ENCODE assay signal across 1 cellular context in the genomic region with DNA sequence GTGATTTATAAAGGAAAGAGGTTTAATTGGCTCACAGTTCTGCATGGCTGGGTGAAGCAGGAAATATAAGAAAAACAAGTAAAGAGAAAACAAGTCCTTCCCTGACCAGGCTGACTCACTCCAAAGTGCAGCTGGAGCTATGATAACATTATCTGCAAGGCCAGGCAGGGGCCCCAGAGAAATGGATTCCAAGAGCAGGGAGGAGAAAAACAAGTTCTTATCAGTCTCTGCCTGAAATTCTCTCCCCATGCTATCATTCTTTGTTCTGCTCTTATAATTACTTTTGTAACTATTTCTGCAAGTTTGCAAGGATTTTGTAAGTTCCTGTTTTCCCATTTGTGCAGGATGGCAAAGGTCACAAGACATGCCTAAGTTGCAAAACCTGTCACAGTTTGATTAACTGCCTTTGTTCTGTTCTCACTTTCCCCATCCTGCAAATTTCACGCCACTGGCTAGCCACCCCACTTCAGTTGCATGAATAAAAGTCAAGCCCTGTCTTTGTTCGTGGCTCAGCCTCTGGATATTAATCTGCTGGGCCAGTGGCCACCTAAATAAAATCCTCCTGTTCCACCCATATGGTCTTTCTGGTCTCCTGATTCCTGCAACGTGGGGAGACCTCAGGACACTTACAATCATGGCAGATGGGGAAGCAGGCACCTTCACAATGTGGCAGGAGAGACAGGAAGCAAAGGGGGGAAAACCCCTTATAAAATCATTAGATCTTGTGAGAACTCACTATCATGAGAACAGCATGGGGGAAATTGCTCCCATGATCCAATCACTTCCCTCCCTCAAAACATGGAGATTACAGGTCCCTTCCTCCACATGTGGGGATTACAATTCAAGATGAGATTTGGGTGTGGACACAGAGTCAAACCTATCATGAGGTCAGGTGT.
TF ChIP-seq lines count a peak whose summit lies in the region.

No MANE protein-coding gene starts in this region.

TF ChIP-seq in K562, 482 proteins besides CTCF, POLR2A, EP300 and RAD21 (continued from another document and continues in another):
- TF ChIP-seq, protein P1, sequence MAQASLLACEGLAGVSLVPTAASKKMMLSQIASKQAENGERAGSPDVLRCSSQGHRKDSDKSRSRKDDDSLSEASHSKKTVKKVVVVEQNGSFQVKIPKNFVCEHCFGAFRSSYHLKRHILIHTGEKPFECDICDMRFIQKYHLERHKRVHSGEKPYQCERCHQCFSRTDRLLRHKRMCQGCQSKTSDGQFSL (CRISPR knock-in tag; IDR thresholded peaks at IDR 0.05): no peak
- TF ChIP-seq, protein P1 (tag; IDR thresholded peaks at IDR 0.05): no peak
- TF ChIP-seq, protein P2, sequence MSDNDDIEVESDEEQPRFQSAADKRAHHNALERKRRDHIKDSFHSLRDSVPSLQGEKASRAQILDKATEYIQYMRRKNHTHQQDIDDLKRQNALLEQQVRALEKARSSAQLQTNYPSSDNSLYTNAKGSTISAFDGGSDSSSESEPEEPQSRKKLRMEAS (CRISPR knock-in tag; IDR thresholded peaks at IDR 0.05): no peak
- TF ChIP-seq HSF4 (CRISPR knock-in tag; IDR thresholded peaks at IDR 0.05; ENCODE audit: borderline replicate concordance) (no peak), FOXJ2 (tag; IDR thresholded peaks at IDR 0.05) (peak; percentile 88), POLR2H (tag; IDR thresholded peaks at IDR 0.05; ENCODE audit: low read depth) (peak; percentile 62), TCF7 (IDR thresholded peaks at IDR 0.05; ENCODE audit: borderline replicate concordance) (peak; percentile 71; the same call in 1 of the 2 replicates), FOSL1 (tag; conservative IDR thresholded peaks at IDR 0.05) (peak; percentile 99), CEBPG (CRISPR knock-in tag; IDR thresholded peaks at IDR 0.05) (peak; percentile 84), CEBPG (tag; conservative IDR thresholded peaks at IDR 0.05 in 1 of 2, IDR thresholded peaks at IDR 0.05 in 1 of 2) (peak; percentile 82 to 95), TAF15 (IDR thresholded peaks at IDR 0.05; ENCODE audit: low read depth, low read length) (no peak), KLF6 (CRISPR knock-in tag; IDR thresholded peaks at IDR 0.05; ENCODE audit: borderline replicate concordance) (no peak), EHMT2 (IDR thresholded peaks at IDR 0.05) (peak; percentile 65; the same call in 1 of the 2 replicates), ZBTB1 (CRISPR knock-in tag; IDR thresholded peaks at IDR 0.05; ENCODE audit: borderline replicate concordance, low read depth) (no peak), RCOR1 (IDR thresholded peaks at IDR 0.05; ENCODE audit: borderline replicate concordance in 1 of 2, low read depth in 2 of 2, low read length in 2 of 2) (peak; percentile 88 to 94; a peak in 3 of 4 replicates), HNRNPLL (IDR thresholded peaks at IDR 0.05; ENCODE audit: low read depth, low read length, poor library complexity, severe bottlenecking) (no peak), SMAD1 (IDR thresholded peaks at IDR 0.05; ENCODE audit: low read depth, low read length, partially characterized antibody) (peak; percentile 76), ADNP (tag; IDR thresholded peaks at IDR 0.05) (peak; percentile 59; the same call in 1 of the 2 replicates), TEAD1 (CRISPR knock-in tag; IDR thresholded peaks at IDR 0.05) (peak; percentile 87 to 95; a peak in 3 of 4 replicates), CREB1 (IDR thresholded peaks at IDR 0.05) (peak; percentile 47; the same call in 1 of the 2 replicates), CREB1 (CRISPR knock-in tag; IDR thresholded peaks at IDR 0.05) (no peak), JUND (IDR thresholded peaks at IDR 0.05; ENCODE audit: borderline replicate concordance, low read depth, low read length) (peak; percentile 96), JUND (tag; IDR thresholded peaks at IDR 0.05; ENCODE audit: borderline replicate concordance, low read depth, low read length) (peak; percentile 96), SPI1 (IDR thresholded peaks at IDR 0.05; ENCODE audit: borderline replicate concordance, low read depth, low read length) (no peak), TEAD4 (IDR thresholded peaks at IDR 0.05; ENCODE audit: low read length) (peak; percentile 96), TEAD4 (CRISPR knock-in tag; IDR thresholded peaks at IDR 0.05; ENCODE audit: borderline replicate concordance) (no peak), SMC3 (conservative IDR thresholded peaks at IDR 0.05; ENCODE audit: insufficient read depth, low read depth, low read length) (no peak), ESRRA (IDR thresholded peaks at IDR 0.05; ENCODE audit: borderline replicate concordance, low read depth) (peak; percentile 44; the same call in 1 of the 2 replicates), CSDE1 (IDR thresholded peaks at IDR 0.05) (no peak), HNRNPK (IDR thresholded peaks at IDR 0.05; ENCODE audit: low read depth, low read length, poor library complexity, severe bottlenecking) (no peak), ZSCAN32 (CRISPR knock-in tag; IDR thresholded peaks at IDR 0.05) (no peak), ZNF717 (CRISPR knock-in tag; IDR thresholded peaks at IDR 0.05) (no peak)
- TF ChIP-seq, protein P3, sequence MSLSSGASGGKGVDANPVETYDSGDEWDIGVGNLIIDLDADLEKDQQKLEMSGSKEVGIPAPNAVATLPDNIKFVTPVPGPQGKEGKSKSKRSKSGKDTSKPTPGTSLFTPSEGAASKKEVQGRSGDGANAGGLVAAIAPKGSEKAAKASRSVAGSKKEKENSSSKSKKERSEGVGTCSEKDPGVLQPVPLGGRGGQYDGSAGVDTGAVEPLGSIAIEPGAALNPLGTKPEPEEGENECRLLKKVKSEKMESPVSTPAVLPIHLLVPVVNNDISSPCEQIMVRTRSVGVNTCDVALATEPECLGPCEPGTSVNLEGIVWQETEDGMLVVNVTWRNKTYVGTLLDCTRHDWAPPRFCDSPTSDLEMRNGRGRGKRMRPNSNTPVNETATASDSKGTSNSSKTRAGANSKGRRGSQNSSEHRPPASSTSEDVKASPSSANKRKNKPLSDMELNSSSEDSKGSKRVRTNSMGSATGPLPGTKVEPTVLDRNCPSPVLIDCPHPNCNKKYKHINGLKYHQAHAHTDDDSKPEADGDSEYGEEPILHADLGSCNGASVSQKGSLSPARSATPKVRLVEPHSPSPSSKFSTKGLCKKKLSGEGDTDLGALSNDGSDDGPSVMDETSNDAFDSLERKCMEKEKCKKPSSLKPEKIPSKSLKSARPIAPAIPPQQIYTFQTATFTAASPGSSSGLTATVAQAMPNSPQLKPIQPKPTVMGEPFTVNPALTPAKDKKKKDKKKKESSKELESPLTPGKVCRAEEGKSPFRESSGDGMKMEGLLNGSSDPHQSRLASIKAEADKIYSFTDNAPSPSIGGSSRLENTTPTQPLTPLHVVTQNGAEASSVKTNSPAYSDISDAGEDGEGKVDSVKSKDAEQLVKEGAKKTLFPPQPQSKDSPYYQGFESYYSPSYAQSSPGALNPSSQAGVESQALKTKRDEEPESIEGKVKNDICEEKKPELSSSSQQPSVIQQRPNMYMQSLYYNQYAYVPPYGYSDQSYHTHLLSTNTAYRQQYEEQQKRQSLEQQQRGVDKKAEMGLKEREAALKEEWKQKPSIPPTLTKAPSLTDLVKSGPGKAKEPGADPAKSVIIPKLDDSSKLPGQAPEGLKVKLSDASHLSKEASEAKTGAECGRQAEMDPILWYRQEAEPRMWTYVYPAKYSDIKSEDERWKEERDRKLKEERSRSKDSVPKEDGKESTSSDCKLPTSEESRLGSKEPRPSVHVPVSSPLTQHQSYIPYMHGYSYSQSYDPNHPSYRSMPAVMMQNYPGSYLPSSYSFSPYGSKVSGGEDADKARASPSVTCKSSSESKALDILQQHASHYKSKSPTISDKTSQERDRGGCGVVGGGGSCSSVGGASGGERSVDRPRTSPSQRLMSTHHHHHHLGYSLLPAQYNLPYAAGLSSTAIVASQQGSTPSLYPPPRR (CRISPR knock-in tag; IDR thresholded peaks at IDR 0.05; ENCODE audit: borderline replicate concordance): no peak
- TF ChIP-seq, protein P4, sequence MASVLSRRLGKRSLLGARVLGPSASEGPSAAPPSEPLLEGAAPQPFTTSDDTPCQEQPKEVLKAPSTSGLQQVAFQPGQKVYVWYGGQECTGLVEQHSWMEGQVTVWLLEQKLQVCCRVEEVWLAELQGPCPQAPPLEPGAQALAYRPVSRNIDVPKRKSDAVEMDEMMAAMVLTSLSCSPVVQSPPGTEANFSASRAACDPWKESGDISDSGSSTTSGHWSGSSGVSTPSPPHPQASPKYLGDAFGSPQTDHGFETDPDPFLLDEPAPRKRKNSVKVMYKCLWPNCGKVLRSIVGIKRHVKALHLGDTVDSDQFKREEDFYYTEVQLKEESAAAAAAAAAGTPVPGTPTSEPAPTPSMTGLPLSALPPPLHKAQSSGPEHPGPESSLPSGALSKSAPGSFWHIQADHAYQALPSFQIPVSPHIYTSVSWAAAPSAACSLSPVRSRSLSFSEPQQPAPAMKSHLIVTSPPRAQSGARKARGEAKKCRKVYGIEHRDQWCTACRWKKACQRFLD (CRISPR knock-in tag; IDR thresholded peaks at IDR 0.05): peak; percentile 83; the same call in 1 of the 2 replicates
- TF ChIP-seq, protein P5, sequence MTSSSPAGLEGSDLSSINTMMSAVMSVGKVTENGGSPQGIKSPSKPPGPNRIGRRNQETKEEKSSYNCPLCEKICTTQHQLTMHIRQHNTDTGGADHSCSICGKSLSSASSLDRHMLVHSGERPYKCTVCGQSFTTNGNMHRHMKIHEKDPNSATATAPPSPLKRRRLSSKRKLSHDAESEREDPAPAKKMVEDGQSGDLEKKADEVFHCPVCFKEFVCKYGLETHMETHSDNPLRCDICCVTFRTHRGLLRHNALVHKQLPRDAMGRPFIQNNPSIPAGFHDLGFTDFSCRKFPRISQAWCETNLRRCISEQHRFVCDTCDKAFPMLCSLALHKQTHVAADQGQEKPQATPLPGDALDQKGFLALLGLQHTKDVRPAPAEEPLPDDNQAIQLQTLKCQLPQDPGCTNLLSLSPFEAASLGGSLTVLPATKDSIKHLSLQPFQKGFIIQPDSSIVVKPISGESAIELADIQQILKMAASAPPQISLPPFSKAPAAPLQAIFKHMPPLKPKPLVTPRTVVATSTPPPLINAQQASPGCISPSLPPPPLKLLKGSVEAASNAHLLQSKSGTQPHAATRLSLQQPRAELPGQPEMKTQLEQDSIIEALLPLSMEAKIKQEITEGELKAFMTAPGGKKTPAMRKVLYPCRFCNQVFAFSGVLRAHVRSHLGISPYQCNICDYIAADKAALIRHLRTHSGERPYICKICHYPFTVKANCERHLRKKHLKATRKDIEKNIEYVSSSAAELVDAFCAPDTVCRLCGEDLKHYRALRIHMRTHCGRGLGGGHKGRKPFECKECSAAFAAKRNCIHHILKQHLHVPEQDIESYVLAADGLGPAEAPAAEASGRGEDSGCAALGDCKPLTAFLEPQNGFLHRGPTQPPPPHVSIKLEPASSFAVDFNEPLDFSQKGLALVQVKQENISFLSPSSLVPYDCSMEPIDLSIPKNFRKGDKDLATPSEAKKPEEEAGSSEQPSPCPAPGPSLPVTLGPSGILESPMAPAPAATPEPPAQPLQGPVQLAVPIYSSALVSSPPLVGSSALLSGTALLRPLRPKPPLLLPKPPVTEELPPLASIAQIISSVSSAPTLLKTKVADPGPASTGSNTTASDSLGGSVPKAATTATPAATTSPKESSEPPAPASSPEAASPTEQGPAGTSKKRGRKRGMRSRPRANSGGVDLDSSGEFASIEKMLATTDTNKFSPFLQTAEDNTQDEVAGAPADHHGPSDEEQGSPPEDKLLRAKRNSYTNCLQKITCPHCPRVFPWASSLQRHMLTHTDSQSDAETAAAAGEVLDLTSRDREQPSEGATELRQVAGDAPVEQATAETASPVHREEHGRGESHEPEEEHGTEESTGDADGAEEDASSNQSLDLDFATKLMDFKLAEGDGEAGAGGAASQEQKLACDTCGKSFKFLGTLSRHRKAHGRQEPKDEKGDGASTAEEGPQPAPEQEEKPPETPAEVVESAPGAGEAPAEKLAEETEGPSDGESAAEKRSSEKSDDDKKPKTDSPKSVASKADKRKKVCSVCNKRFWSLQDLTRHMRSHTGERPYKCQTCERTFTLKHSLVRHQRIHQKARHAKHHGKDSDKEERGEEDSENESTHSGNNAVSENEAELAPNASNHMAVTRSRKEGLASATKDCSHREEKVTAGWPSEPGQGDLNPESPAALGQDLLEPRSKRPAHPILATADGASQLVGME (CRISPR knock-in tag; IDR thresholded peaks at IDR 0.05): 0 out of 2 replicates have a peak, but pooled peaks have one; percentile 51
- TF ChIP-seq, protein P6, sequence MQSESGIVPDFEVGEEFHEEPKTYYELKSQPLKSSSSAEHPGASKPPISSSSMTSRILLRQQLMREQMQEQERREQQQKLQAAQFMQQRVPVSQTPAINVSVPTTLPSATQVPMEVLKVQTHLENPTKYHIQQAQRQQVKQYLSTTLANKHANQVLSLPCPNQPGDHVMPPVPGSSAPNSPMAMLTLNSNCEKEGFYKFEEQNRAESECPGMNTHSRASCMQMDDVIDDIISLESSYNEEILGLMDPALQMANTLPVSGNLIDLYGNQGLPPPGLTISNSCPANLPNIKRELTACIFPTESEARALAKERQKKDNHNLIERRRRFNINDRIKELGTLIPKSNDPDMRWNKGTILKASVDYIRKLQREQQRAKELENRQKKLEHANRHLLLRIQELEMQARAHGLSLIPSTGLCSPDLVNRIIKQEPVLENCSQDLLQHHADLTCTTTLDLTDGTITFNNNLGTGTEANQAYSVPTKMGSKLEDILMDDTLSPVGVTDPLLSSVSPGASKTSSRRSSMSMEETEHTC (IDR thresholded peaks at IDR 0.05): peak; percentile 87
- TF ChIP-seq, protein P7, sequence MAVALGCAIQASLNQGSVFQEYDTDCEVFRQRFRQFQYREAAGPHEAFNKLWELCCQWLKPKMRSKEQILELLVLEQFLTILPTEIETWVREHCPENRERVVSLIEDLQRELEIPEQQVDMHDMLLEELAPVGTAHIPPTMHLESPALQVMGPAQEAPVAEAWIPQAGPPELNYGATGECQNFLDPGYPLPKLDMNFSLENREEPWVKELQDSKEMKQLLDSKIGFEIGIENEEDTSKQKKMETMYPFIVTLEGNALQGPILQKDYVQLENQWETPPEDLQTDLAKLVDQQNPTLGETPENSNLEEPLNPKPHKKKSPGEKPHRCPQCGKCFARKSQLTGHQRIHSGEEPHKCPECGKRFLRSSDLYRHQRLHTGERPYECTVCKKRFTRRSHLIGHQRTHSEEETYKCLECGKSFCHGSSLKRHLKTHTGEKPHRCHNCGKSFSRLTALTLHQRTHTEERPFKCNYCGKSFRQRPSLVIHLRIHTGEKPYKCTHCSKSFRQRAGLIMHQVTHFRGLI (CRISPR knock-in tag; IDR thresholded peaks at IDR 0.05): 0 out of 2 replicates have a peak, but pooled peaks have one; percentile 37
- TF ChIP-seq, protein P8, sequence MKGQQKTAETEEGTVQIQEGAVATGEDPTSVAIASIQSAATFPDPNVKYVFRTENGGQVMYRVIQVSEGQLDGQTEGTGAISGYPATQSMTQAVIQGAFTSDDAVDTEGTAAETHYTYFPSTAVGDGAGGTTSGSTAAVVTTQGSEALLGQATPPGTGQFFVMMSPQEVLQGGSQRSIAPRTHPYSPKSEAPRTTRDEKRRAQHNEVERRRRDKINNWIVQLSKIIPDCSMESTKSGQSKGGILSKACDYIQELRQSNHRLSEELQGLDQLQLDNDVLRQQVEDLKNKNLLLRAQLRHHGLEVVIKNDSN (CRISPR knock-in tag; IDR thresholded peaks at IDR 0.05): no peak
- TF ChIP-seq, protein P9, sequence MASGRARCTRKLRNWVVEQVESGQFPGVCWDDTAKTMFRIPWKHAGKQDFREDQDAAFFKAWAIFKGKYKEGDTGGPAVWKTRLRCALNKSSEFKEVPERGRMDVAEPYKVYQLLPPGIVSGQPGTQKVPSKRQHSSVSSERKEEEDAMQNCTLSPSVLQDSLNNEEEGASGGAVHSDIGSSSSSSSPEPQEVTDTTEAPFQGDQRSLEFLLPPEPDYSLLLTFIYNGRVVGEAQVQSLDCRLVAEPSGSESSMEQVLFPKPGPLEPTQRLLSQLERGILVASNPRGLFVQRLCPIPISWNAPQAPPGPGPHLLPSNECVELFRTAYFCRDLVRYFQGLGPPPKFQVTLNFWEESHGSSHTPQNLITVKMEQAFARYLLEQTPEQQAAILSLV (tag; IDR thresholded peaks at IDR 0.05): no peak
